ENCODE assay signal across 21 cellular contexts in genomic region chr2:135800513-135801460, GRCh38. TPM values are rescaled to one million over a fixed set of nuclear protein-coding genes. Genes with fewer than 3 reads are reported as not detected.
A peak's percentile ranks its signal among the peaks of the same experiment; 100 is the strongest.
DNase-seq lines count a peak whose midpoint lies in the region; ATAC-seq and TF ChIP-seq lines count a peak whose summit lies in the region.
"Had no signal": no experiment of that assay in that cellular context is flagged by ENCODE, and none has a peak within 500 bp of the region (broad histone marks: within the 10 kb centered on the region; RNA-seq: fewer than 3 reads in every experiment).

No MANE protein-coding gene starts in this region.

- DNase-seq in CD1c-positive myeloid dendritic cell (ENCODE audit: extremely low spot score) (peak; percentile 76), NB4 (ENCODE audit: low read depth) (no peak), chondrocyte (ENCODE audit: low spot score) (no peak), thyroid gland (no peak)
- DNase-seq in activated CD4-positive, CD25-positive, alpha-beta regulatory T cell treated with anti-CD3 and anti-CD28 coated beads, Interleukin-2, amount 50 U/mL, for 72 hours: no peak
- DNase-seq: BE2C; Caco-2; CD4-positive, alpha-beta T cell; GDM1; NCI-H1105 treated with DMSO at 0.1 percent for 48 hours; NCI-H1694 treated with DMSO at 0.1 percent for 48 hours; NCI-H510A; NCI-H748 treated with DMSO at 0.1 percent for 48 hours; NK-92 treated with Interleukin-12 subunit alpha and Interleukin-12 subunit beta, amount 100 ng/mL, for 24 hours; SHP77 had no signal

- intact Hi-C loops in thyroid gland (cut with DNase I): no loop called here

- no peaks in the 10 kb centered on the region for H3K9me3 ChIP-seq in thyroid gland
- H3K9me3 ChIP-seq: BE2C had no signal

- no peaks in the 10 kb centered on the region for H3K4me1 ChIP-seq in thyroid gland
- H3K4me1 ChIP-seq: BE2C had no signal

- peaks cover 4% of the 10 kb centered on the region for H3K4me1 Mint-ChIP-seq in chondrocyte (ENCODE audit: low read depth)

- ATAC-seq in GM21367 (IDR thresholded peaks at IDR 0.05; ENCODE audit: unreplicated experiment) (no peak), HG02623 (IDR thresholded peaks at IDR 0.05; ENCODE audit: unreplicated experiment) (no peak)

- TF ChIP-seq POLR2A in NB4 (IDR thresholded peaks at IDR 0.05; ENCODE audit: extremely low read depth, insufficient read length) (no peak), thyroid gland (IDR thresholded peaks at IDR 0.05) (no peak)

- H3K4me3 ChIP-seq in GM12875 (ENCODE audit: low read depth, low read length) (no peak overlapping the region), NB4 (ENCODE audit: low read depth, low read length) (no peak overlapping the region), thyroid gland (replicated peaks in 1 of 3) (no peak overlapping the region)

- no peaks in the 10 kb centered on the region for H3K36me3 ChIP-seq in thyroid gland
- H3K36me3 ChIP-seq: BE2C had no signal

- H3K9me3 Mint-ChIP-seq in chondrocyte (ENCODE audit: low read depth): peaks cover 5% of the 10 kb centered on the region
- H3K9me3 Mint-ChIP-seq: CD4-positive, alpha-beta T cell had no signal

- 85 to 88% methylated on average over 9 of the region's 9 CpGs for WGBS in thyroid gland, 2 donors

- H3K36me3 Mint-ChIP-seq in chondrocyte (ENCODE audit: low read depth): no peaks in the 10 kb centered on the region

- H3K27me3 Mint-ChIP-seq in chondrocyte (ENCODE audit: low read depth): no peaks in the 10 kb centered on the region
- H3K27me3 Mint-ChIP-seq: CD4-positive, alpha-beta T cell had no signal

- H3K27me3 ChIP-seq in thyroid gland: no peaks in the 10 kb centered on the region
- H3K27me3 ChIP-seq: BE2C had no signal

- TF ChIP-seq CTCF in GM12875 (IDR thresholded peaks at IDR 0.05; ENCODE audit: borderline replicate concordance, insufficient read depth, low read depth, low read length): peak; percentile 18; the same call in 1 of the 2 replicates
- peak; percentile 9 for TF ChIP-seq CTCF in NB4 (IDR thresholded peaks at IDR 0.05; ENCODE audit: low read depth, low read length)
- TF ChIP-seq CTCF in chondrocyte (IDR thresholded peaks at IDR 0.05): peak; percentile 26
- TF ChIP-seq CTCF in thyroid gland (IDR thresholded peaks at IDR 0.05): no peak

- no peak overlapping the region for H3K27ac Mint-ChIP-seq in chondrocyte (ENCODE audit: unreplicated experiment)
- H3K27ac Mint-ChIP-seq: CD4-positive, alpha-beta T cell had no signal

- no peak overlapping the region for H3K27ac ChIP-seq in thyroid gland
- H3K27ac ChIP-seq: KMS-11 had no signal

- no peak overlapping the region for H3K4me3 Mint-ChIP-seq in chondrocyte (ENCODE audit: unreplicated experiment)
- H3K4me3 Mint-ChIP-seq: CD4-positive, alpha-beta T cell had no signal

RNA-seq across cellular contexts. Expression of gene LCT, which starts 36.2 kb away (rescaled TPM):
- total RNA-seq in chondrocyte (not detected in 3 replicates), thyroid gland (under 1 TPM in 1 of 4 donors, not detected in 3; 0.24 TPM)
- total RNA-seq: M059J, RPMI7951 had no signal

RNA-seq across cellular contexts. Expression of gene UBXN4, which starts 59.1 kb away (rescaled TPM):
- 72.5 to 112 TPM (median 76.4 TPM) in 3 replicates for total RNA-seq in chondrocyte
- total RNA-seq in thyroid gland: 100 to 1,000 TPM in 2 of 4 donors, 10 to 100 TPM in 2; 83.6 to 134 (median 98.6) TPM

Comparison
In these comparisons a context has a peak if more than half of its experiments do, and no peak if none do; other contexts are left out.
1. CTCF ChIP-seq: peak in GM12875 (single experiment), NB4 (single experiment) and chondrocyte (single experiment); none in thyroid gland (0 of 6).